Comparison of ENCODE assay signal across 18 cellular contexts in the genomic region with DNA sequence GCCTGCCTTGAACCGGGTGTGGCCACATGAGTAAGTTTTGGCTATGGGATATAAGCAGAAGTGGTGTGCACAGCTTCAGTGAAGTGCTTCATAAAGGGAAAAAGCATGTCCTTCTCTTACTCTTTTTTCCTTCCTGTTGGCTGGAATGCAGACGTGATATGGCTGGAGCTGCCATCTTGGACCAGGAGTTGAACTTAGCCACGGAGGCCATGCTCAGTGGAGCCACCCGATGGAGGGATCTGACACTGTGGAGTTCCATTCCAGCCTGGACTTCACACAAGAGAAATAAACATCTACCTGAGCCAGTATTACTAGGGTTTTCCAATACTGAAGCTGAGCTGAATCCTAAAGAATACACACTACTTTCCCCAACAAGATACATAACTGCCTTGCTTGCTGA. TPM values are rescaled to one million over a fixed set of nuclear protein-coding genes. Genes with fewer than 3 reads are reported as not detected.
DNase-seq lines count a peak whose midpoint lies in the region; ATAC-seq and TF ChIP-seq lines count a peak whose summit lies in the region.
"Had no signal": no experiment of that assay in that cellular context is flagged by ENCODE, and none has a peak within 500 bp of the region (broad histone marks: within the 10 kb centered on the region; RNA-seq: fewer than 3 reads in every experiment).

No MANE protein-coding gene starts in this region.

- no peak overlapping the region for H3K14ac ChIP-seq in neuronal stem cell (ENCODE audit: low read length)

- H2BK12ac ChIP-seq in neuronal stem cell (ENCODE audit: low read length) = no peak overlapping the region

- no peak for ATAC-seq in GM21381 (IDR thresholded peaks at IDR 0.05; ENCODE audit: unreplicated experiment)
- ATAC-seq: activated CD4-positive, CD25-positive, alpha-beta regulatory T cell treated with anti-CD3 and anti-CD28 coated beads, Interleukin-2, amount 50 U/mL, for 24 hours; gastrocnemius medialis had no signal

- H3K4me1 ChIP-seq in neuronal stem cell (ENCODE audit: control insufficient read depth in 2 of 2, insufficient read depth in 1 of 2, low read depth in 1 of 2, low read length in 2 of 2) = no peaks in the 10 kb centered on the region
- H3K4me1 ChIP-seq: gastrocnemius medialis, suprapubic skin had no signal

- H4K91ac ChIP-seq in neuronal stem cell (ENCODE audit: low read depth, low read length, poor library complexity) = no peak overlapping the region

- no peak overlapping the region for H2BK5ac ChIP-seq in neuronal stem cell (ENCODE audit: low read length)

- H3K4me2 ChIP-seq in neuronal stem cell (ENCODE audit: insufficient read depth, low read length, poor library complexity, severe bottlenecking) = no peak overlapping the region

- no peaks in the 10 kb centered on the region for H3K79me1 ChIP-seq in neuronal stem cell (ENCODE audit: low read depth, low read length)

- no peak overlapping the region for H3K23ac ChIP-seq in neuronal stem cell (ENCODE audit: low read depth, low read length, poor library complexity)

- TF ChIP-seq CTCF in GM12873 (IDR thresholded peaks at IDR 0.05; ENCODE audit: insufficient read depth, low read depth, low read length, missing control alignments) (peak; percentile 24), choroid plexus epithelial cell (conservative IDR thresholded peaks at IDR 0.05; ENCODE audit: low read depth, low read length) (peak; percentile 43)

- DNase-seq in MV-4-11 (lab: John Stamatoyannopoulos, UW) (peak; percentile 21), choroid plexus epithelial cell (ENCODE audit: low read depth) (no peak), neuronal stem cell (ENCODE audit: low spot score) (no peak), DMS79 treated with DMSO at 0.1 percent for 48 hours (lab: John Stamatoyannopoulos, UW) (no peak), cerebellar cortex (ENCODE audit: low spot score) (no peak)
- DNase-seq: activated T-cell treated with anti-CD3 and anti-CD28 coated beads for 4 hours; cerebellar nuclear complex; gastrocnemius medialis; immature natural killer cell; KBM-7; mammary epithelial cell; NCI-H2227 treated with DMSO at 0.1 percent for 48 hours; retina; stimulated activated CD4-positive, alpha-beta T cell treated with anti-CD3 and anti-CD28 coated beads, Interleukin-2, amount 100 ng/mL, for 24 hours had no signal

- WGBS in neuronal stem cell (ENCODE audit: extremely low coverage in 2 of 2, insufficient read length in 2 of 2, insufficient replicate concordance in 1 of 2), 2 donors = no CpG with 5 or more reads among the region's 4 CpGs

- no peak overlapping the region for H3K4ac ChIP-seq in neuronal stem cell (ENCODE audit: low read length)

- H3K9me3 ChIP-seq in neuronal stem cell (replicated peaks in 1 of 2; ENCODE audit: control insufficient read depth in 2 of 2, insufficient read depth in 1 of 2, low read depth in 1 of 2, low read length in 2 of 2) = peaks cover 0 to 3% of the 10 kb centered on the region in 2 donors
- H3K9me3 ChIP-seq: gastrocnemius medialis, suprapubic skin had no signal

- H4K8ac ChIP-seq in neuronal stem cell (ENCODE audit: low read depth, low read length) = no peak overlapping the region

- H2AFZ ChIP-seq in neuronal stem cell (ENCODE audit: low read length) = peak overlapping the region; percentile 42

- no peak overlapping the region for H2BK15ac ChIP-seq in neuronal stem cell (ENCODE audit: low read length)

- no peak overlapping the region for H3K18ac ChIP-seq in neuronal stem cell (ENCODE audit: low read length)

- H3K27me3 ChIP-seq in neuronal stem cell (ENCODE audit: control insufficient read depth in 3 of 3, insufficient read depth in 3 of 3, low read depth in 1 of 3, low read length in 3 of 3) = no peaks in the 10 kb centered on the region
- H3K27me3 ChIP-seq: gastrocnemius medialis, suprapubic skin had no signal

- no peak overlapping the region for H2AK5ac ChIP-seq in neuronal stem cell (ENCODE audit: low read depth, low read length)

- H3K9ac ChIP-seq in neuronal stem cell (ENCODE audit: low read depth, low read length, poor library complexity) = no peak overlapping the region

- H3K36me3 ChIP-seq in neuronal stem cell (replicated peaks in 1 of 2; ENCODE audit: control insufficient read depth in 2 of 2, insufficient read depth in 2 of 2, low read length in 2 of 2) = no peaks in the 10 kb centered on the region
- H3K36me3 ChIP-seq: gastrocnemius medialis, suprapubic skin had no signal

- H3K4me3 ChIP-seq in choroid plexus epithelial cell (ENCODE audit: low read depth, low read length) = no peak overlapping the region
- H3K4me3 ChIP-seq in neuronal stem cell (ENCODE audit: low read length in 2 of 2) = no peak overlapping the region
- H3K4me3 ChIP-seq: gastrocnemius medialis, suprapubic skin had no signal

- H3K27ac ChIP-seq in neuronal stem cell (replicated peaks; ENCODE audit: low read length) = no peak overlapping the region
- H3K27ac ChIP-seq: gastrocnemius medialis, suprapubic skin had no signal

- no peak overlapping the region for H2BK120ac ChIP-seq in neuronal stem cell (ENCODE audit: low read depth, low read length)

RNA-seq across cellular contexts. Expression of a gene that starts 52.3 kb away (rescaled TPM):
- polyA plus RNA-seq in neuronal stem cell (2013, experiment 1 of 2) = 0.98 TPM
- polyA plus RNA-seq in neuronal stem cell (2013, experiment 2 of 2) = 1.1 TPM
- polyA plus RNA-seq: immature natural killer cell had no signal
